Comparison of ENCODE assay signal across 17 cellular contexts in genomic region chr11:73273246-73273890, GRCh38. TPM values are rescaled to one million over a fixed set of nuclear protein-coding genes. Genes with fewer than 3 reads are reported as not detected.
DNase-seq lines count a peak whose midpoint lies in the region; ATAC-seq and TF ChIP-seq lines count a peak whose summit lies in the region.
"Had no signal": no experiment of that assay in that cellular context is flagged by ENCODE, and none has a peak within 500 bp of the region (broad histone marks: within the 10 kb centered on the region; RNA-seq: fewer than 3 reads in every experiment).

No MANE protein-coding gene starts in this region.

- peaks cover 13% of the 10 kb centered on the region for H3K4me1 ChIP-seq in endodermal cell (ENCODE audit: control insufficient read depth, insufficient read depth, low read length)

- no peaks in the 10 kb centered on the region for H3K36me3 Mint-ChIP-seq in endodermal cell (ENCODE audit: low read depth)
- H3K36me3 Mint-ChIP-seq: activated naive CD8-positive, alpha-beta T cell; naive thymus-derived CD4-positive, alpha-beta T cell had no signal

- DNase-seq in DMS 273 (lab: John Stamatoyannopoulos, UW; ENCODE audit: unreplicated experiment), result peak; percentile 80
- DNase-seq in NCI-H1694 treated with DMSO at 0.1 percent for 48 hours (lab: John Stamatoyannopoulos, UW), result peak; percentile 59
- peak; percentile 40 for DNase-seq in endodermal cell
- peak; percentile 19 for DNase-seq in sciatic nerve (ENCODE audit: low spot score)
- DNase-seq in NCI-H1092 treated with DMSO at 0.1 percent for 48 hours (lab: John Stamatoyannopoulos, UW), result no peak
- DNase-seq in DMS114 treated with DMSO at 0.1 percent for 48 hours (lab: John Stamatoyannopoulos, UW; ENCODE audit: unreplicated experiment), result no peak
- DNase-seq: activated CD4-positive, alpha-beta T cell treated with anti-CD3 and anti-CD28 coated beads, Interleukin-2, amount 10 ng/mL, durations not matched to agents 24 days and 14 days; DND-41; effector memory CD8-positive, alpha-beta T cell; GM23248; naive thymus-derived CD4-positive, alpha-beta T cell; NCI-H2081; T1000 had no signal

- H3K9me3 Mint-ChIP-seq in endodermal cell, result no peaks in the 10 kb centered on the region
- H3K9me3 Mint-ChIP-seq: activated CD4-positive, alpha-beta T cell treated with anti-CD3 and anti-CD28 coated beads, Interleukin-2, amount 10 ng/mL, durations not matched to agents 24 days and 14 days; effector memory CD8-positive, alpha-beta T cell; naive thymus-derived CD4-positive, alpha-beta T cell had no signal

- H3K9me3 ChIP-seq in endodermal cell (ENCODE audit: control insufficient read depth, low read length), result no peaks in the 10 kb centered on the region

- no peak overlapping the region for H3K27ac Mint-ChIP-seq in endodermal cell
- H3K27ac Mint-ChIP-seq: activated CD4-positive, alpha-beta T cell treated with anti-CD3 and anti-CD28 coated beads, Interleukin-2, amount 10 ng/mL, durations not matched to agents 24 days and 14 days; activated naive CD8-positive, alpha-beta T cell; effector memory CD8-positive, alpha-beta T cell; naive thymus-derived CD4-positive, alpha-beta T cell had no signal

- intact Hi-C loops in sciatic nerve (cut with DNase I), result no loop called here

- no peaks in the 10 kb centered on the region for H3K27me3 ChIP-seq in endodermal cell (ENCODE audit: control insufficient read depth, insufficient read depth, low read length, poor library complexity, severe bottlenecking)

- no peaks in the 10 kb centered on the region for H3K36me3 ChIP-seq in endodermal cell (ENCODE audit: control insufficient read depth, insufficient read depth, low read length)

- peak; percentile 36 for ATAC-seq in sciatic nerve
- no peak for ATAC-seq in HG03442 (IDR thresholded peaks at IDR 0.05; ENCODE audit: unreplicated experiment)
- ATAC-seq: effector memory CD8-positive, alpha-beta T cell; naive thymus-derived CD4-positive, alpha-beta T cell had no signal

- H3K27ac ChIP-seq in endodermal cell (ENCODE audit: low read depth, low read length), result no peak overlapping the region
- H3K27ac ChIP-seq: C4-2B, GM23248 had no signal

- no peak for TF ChIP-seq CTCF in endodermal cell (conservative IDR thresholded peaks at IDR 0.05)

- H3K4me3 Mint-ChIP-seq in endodermal cell, result no peak overlapping the region
- H3K4me3 Mint-ChIP-seq: activated CD4-positive, alpha-beta T cell treated with anti-CD3 and anti-CD28 coated beads, Interleukin-2, amount 10 ng/mL, durations not matched to agents 24 days and 14 days; activated naive CD8-positive, alpha-beta T cell; effector memory CD8-positive, alpha-beta T cell; naive thymus-derived CD4-positive, alpha-beta T cell had no signal

- H3K9ac ChIP-seq in endodermal cell (ENCODE audit: extremely low read depth, low read length, poor library complexity, severe bottlenecking), result no peak overlapping the region
- H3K9ac ChIP-seq: GM23248 had no signal

- H3K4me1 Mint-ChIP-seq in endodermal cell, result peaks cover 33% of the 10 kb centered on the region

- 89 to 95% methylated on average over 4 to 7 of the region's 8 CpGs for WGBS in endodermal cell (ENCODE audit: insufficient coverage in 1 of 2, insufficient read length in 1 of 2), 2 experiments

- no peak overlapping the region for H3K4me3 ChIP-seq in endodermal cell (ENCODE audit: low read length)
- H3K4me3 ChIP-seq: GM23248 had no signal

- H3K27me3 Mint-ChIP-seq in endodermal cell (ENCODE audit: insufficient read depth), result no peaks in the 10 kb centered on the region
- H3K27me3 Mint-ChIP-seq: activated naive CD8-positive, alpha-beta T cell had no signal

RNA-seq across cellular contexts. Expression of gene P2RY6, which starts 1.2 kb away (rescaled TPM):
- under 1 TPM; 0.31 to 0.37 TPM for total RNA-seq in endodermal cell
- polyA plus RNA-seq in endodermal cell (2013, experiment 1 of 2), result 0.11 TPM
- not detected for polyA plus RNA-seq in endodermal cell (2013, experiment 2 of 2)
- 3.6 TPM for total RNA-seq in sciatic nerve
- total RNA-seq: activated CD4-positive, alpha-beta T cell treated with anti-CD3 and anti-CD28 coated beads, Interleukin-2, amount 10 ng/mL, durations not matched to agents 24 days and 14 days; bronchial epithelial cell had no signal
- polyA plus RNA-seq: naive thymus-derived CD4-positive, alpha-beta T cell had no signal

RNA-seq across cellular contexts. Expression of gene ARHGEF17, which starts 34.7 kb away (rescaled TPM):
- 10 to 100 TPM; 31.0 to 39.0 TPM for total RNA-seq in endodermal cell
- 52.4 TPM for polyA plus RNA-seq in endodermal cell (2013, experiment 1 of 2)
- polyA plus RNA-seq in endodermal cell (2013, experiment 2 of 2), result 45.3 TPM
- total RNA-seq in sciatic nerve, result 110 TPM
- total RNA-seq: activated CD4-positive, alpha-beta T cell treated with anti-CD3 and anti-CD28 coated beads, Interleukin-2, amount 10 ng/mL, durations not matched to agents 24 days and 14 days had no signal
- polyA plus RNA-seq: naive thymus-derived CD4-positive, alpha-beta T cell had no signal

RNA-seq across cellular contexts. Expression of gene P2RY2, which starts 55.3 kb away (rescaled TPM):
- total RNA-seq in endodermal cell (under 1 TPM; 0.60 to 0.62 TPM), sciatic nerve (12.3 TPM)
- 0.25 TPM for polyA plus RNA-seq in endodermal cell (2013, experiment 1 of 2)
- 0.54 TPM for polyA plus RNA-seq in endodermal cell (2013, experiment 2 of 2)
- total RNA-seq: activated CD4-positive, alpha-beta T cell treated with anti-CD3 and anti-CD28 coated beads, Interleukin-2, amount 10 ng/mL, durations not matched to agents 24 days and 14 days; GM23248 had no signal
- polyA plus RNA-seq: GM23248; naive thymus-derived CD4-positive, alpha-beta T cell had no signal

Comparison
In these comparisons a context has a peak if more than half of its experiments do, and no peak if none do; other contexts are left out.
1. DNase-seq: peak in DMS 273 (single experiment), NCI-H1694 treated with DMSO at 0.1 percent for 48 hours (single experiment), endodermal cell (single experiment) and sciatic nerve (single experiment); none in NCI-H1092 treated with DMSO at 0.1 percent for 48 hours (single experiment) and DMS114 treated with DMSO at 0.1 percent for 48 hours (single experiment).